ENCODE assay signal across 12 cellular contexts in the genomic region with DNA sequence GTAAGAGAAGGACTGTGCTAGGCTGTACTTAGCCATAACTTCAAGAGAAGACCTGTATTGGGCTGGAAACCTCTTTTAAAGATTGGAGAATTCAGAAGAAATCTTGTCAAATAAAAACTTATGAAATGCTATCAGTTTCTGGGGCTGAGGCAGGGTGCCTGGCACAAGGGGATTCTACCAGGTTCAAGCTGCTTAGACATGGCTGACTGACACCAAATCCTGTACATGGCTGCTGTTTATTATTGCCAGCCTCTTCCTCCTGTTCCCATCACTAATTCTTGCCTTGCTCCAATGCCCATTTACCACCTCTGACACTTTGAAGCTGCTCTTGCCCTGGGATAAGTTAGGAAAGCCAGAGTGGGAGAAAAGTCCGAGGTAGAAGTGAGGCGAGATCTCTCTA.
DNase-seq lines count a peak whose midpoint lies in the region; ATAC-seq and TF ChIP-seq lines count a peak whose summit lies in the region.
"Had no signal": no experiment of that assay in that cellular context is flagged by ENCODE, and none has a peak within 500 bp of the region (broad histone marks: within the 10 kb centered on the region; RNA-seq: fewer than 3 reads in every experiment).

No MANE protein-coding gene starts in this region.

- TF ChIP-seq POLR2A in body of pancreas (IDR thresholded peaks at IDR 0.05), result no peak
- no peak for TF ChIP-seq POLR2A in spleen (IDR thresholded peaks at IDR 0.05)

- H3K4me3 Mint-ChIP-seq in T-helper 2 cell treated with Interferon-gamma antibody and Interleukin-4, amounts not matched to agents 5 μg/mL and 100 μg/mL, for 36 hours, result peak overlapping the region; percentile 80
- H3K4me3 Mint-ChIP-seq in endodermal cell, result no peak overlapping the region

- H3K27ac ChIP-seq in body of pancreas (peak overlapping the region; percentile 50 to 74 (median 66)), spleen (peak overlapping the region; percentile 16 to 76 (median 69)), endodermal cell (ENCODE audit: low read depth, low read length) (no peak overlapping the region), left lung (peak overlapping the region in 1 of 2 donors; percentile 45)
- H3K27ac ChIP-seq: prostate gland had no signal

- H3K27me3 ChIP-seq in Loucy (ENCODE audit: insufficient read depth, low read length, poor library complexity, severe bottlenecking) (no peaks in the 10 kb centered on the region), body of pancreas (no peaks in the 10 kb centered on the region), spleen (replicated peaks in 1 of 7) (no peaks in the 10 kb centered on the region), endodermal cell (ENCODE audit: control insufficient read depth, insufficient read depth, low read length, poor library complexity, severe bottlenecking) (no peaks in the 10 kb centered on the region), left lung (no peaks in the 10 kb centered on the region)
- H3K27me3 ChIP-seq: upper lobe of left lung had no signal

- no peak overlapping the region for H2AFZ ChIP-seq in Loucy (ENCODE audit: low read length)

- intact Hi-C loops in body of pancreas (cut with DNase I), result no loop called here
- intact Hi-C loops in spleen (cut with DNase I; ENCODE audit: low total_unique reads), result no loop called here
- intact Hi-C loops in left lung (cut with DNase I), result no loop called here

- no peaks in the 10 kb centered on the region for H4K20me1 ChIP-seq in Loucy (ENCODE audit: insufficient read depth, low read length, poor library complexity, severe bottlenecking)

- 0 out of 2 replicates have a peak, but pooled peaks cover 3% of the 10 kb centered on the region for H3K9me3 ChIP-seq in Loucy (ENCODE audit: insufficient read depth, low read depth, low read length)
- H3K9me3 ChIP-seq in body of pancreas, result no peaks in the 10 kb centered on the region
- H3K9me3 ChIP-seq in spleen, result no peaks in the 10 kb centered on the region
- peaks cover 9% of the 10 kb centered on the region for H3K9me3 ChIP-seq in endodermal cell (ENCODE audit: control insufficient read depth, low read length)
- H3K9me3 ChIP-seq in left lung, result no peaks in the 10 kb centered on the region
- H3K9me3 ChIP-seq: prostate gland, upper lobe of left lung had no signal

- peaks cover 9% of the 10 kb centered on the region for H3K9me3 Mint-ChIP-seq in T-helper 2 cell treated with Interferon-gamma antibody and Interleukin-4, amounts not matched to agents 5 μg/mL and 100 μg/mL, for 36 hours
- H3K9me3 Mint-ChIP-seq in endodermal cell, result peaks cover 13% of the 10 kb centered on the region

- H3K9ac ChIP-seq in Loucy (ENCODE audit: low read depth, low read length, poor library complexity, severe bottlenecking) (peak overlapping the region; percentile 68), endodermal cell (ENCODE audit: extremely low read depth, low read length, poor library complexity, severe bottlenecking) (no peak overlapping the region)

- peak overlapping the region; percentile 38 for H3K27ac Mint-ChIP-seq in T-helper 2 cell treated with Interferon-gamma antibody and Interleukin-4, amounts not matched to agents 5 μg/mL and 100 μg/mL, for 36 hours
- H3K27ac Mint-ChIP-seq in endodermal cell, result no peak overlapping the region

- H3K4me3 ChIP-seq in Loucy (ENCODE audit: low read length, poor library complexity, severe bottlenecking) (peak overlapping the region; percentile 47), body of pancreas (no peak overlapping the region), spleen (peak overlapping the region in 2 of 8 donors; percentile 9 to 36), endodermal cell (ENCODE audit: low read length) (no peak overlapping the region), left lung (no peak overlapping the region)
- H3K4me3 ChIP-seq: prostate gland, upper lobe of left lung had no signal

- TF ChIP-seq CTCF in Loucy (conservative IDR thresholded peaks at IDR 0.05; ENCODE audit: low read length) (no peak), body of pancreas (IDR thresholded peaks at IDR 0.05) (no peak), spleen (IDR thresholded peaks at IDR 0.05 in 8 of 11, conservative IDR thresholded peaks at IDR 0.05 in 3 of 11) (no peak), endodermal cell (conservative IDR thresholded peaks at IDR 0.05) (no peak), left lung (IDR thresholded peaks at IDR 0.05) (no peak)

- peak overlapping the region; percentile 81 for H3K4me2 ChIP-seq in Loucy (ENCODE audit: low read depth, low read length, poor library complexity, severe bottlenecking)

- H3K79me2 ChIP-seq in Loucy (ENCODE audit: insufficient read depth, low read length), result peaks cover 92% of the 10 kb centered on the region

- no peak for DNase-seq in T-helper 2 cell treated with Interferon-gamma antibody and Interleukin-4, amounts not matched to agents 5 μg/mL and 100 μg/mL, for 36 hours (ENCODE audit: low spot score)
- DNase-seq in T-helper 2 cell, result no peak
- DNase-seq in body of pancreas, result no peak
- DNase-seq in spleen, result no peak
- no peak for DNase-seq in endodermal cell
- DNase-seq in left lung, result no peak
- DNase-seq: left colon, NCI-H524, upper lobe of left lung had no signal

- H3K36me3 ChIP-seq in Loucy (ENCODE audit: insufficient read depth, low read length), result no peaks in the 10 kb centered on the region
- no peaks in the 10 kb centered on the region for H3K36me3 ChIP-seq in body of pancreas (replicated peaks in 1 of 2; ENCODE audit: insufficient read depth in 1 of 2, low read depth in 2 of 2)
- H3K36me3 ChIP-seq in spleen, result no peaks in the 10 kb centered on the region
- H3K36me3 ChIP-seq in endodermal cell (ENCODE audit: control insufficient read depth, insufficient read depth, low read length), result peaks cover 13% of the 10 kb centered on the region
- H3K36me3 ChIP-seq in left lung, result no peaks in the 10 kb centered on the region
- H3K36me3 ChIP-seq: prostate gland, upper lobe of left lung had no signal

- no peaks in the 10 kb centered on the region for H3F3A ChIP-seq in Loucy (ENCODE audit: low read depth)

- WGBS in body of pancreas, 2 donors, result 15 to 29% methylated on average over 2 of the region's 2 CpGs
- 69 to 87% (median 75%) methylated on average over 2 of the region's 2 CpGs for WGBS in spleen, 5 donors
- 87% methylated on average over 2 of the region's 2 CpGs; no CpG with 5 or more reads in 1 of the 2 experiments for WGBS in endodermal cell (ENCODE audit: insufficient coverage in 1 of 2, insufficient read length in 1 of 2), 2 experiments

- no peaks in the 10 kb centered on the region for H3K9me2 ChIP-seq in Loucy (replicated peaks; ENCODE audit: low read depth, low read length)

- ATAC-seq in body of pancreas (peak; percentile 21), left lung (no peak), GM21423 (IDR thresholded peaks at IDR 0.05; ENCODE audit: unreplicated experiment) (no peak)
- ATAC-seq: left colon had no signal

- H3K4me1 Mint-ChIP-seq in T-helper 2 cell treated with Interferon-gamma antibody and Interleukin-4, amounts not matched to agents 5 μg/mL and 100 μg/mL, for 36 hours (ENCODE audit: low read depth), result peaks cover 83% of the 10 kb centered on the region
- H3K4me1 Mint-ChIP-seq in endodermal cell, result peaks cover 67% of the 10 kb centered on the region

- peaks cover 47% of the 10 kb centered on the region for H3K36me3 Mint-ChIP-seq in T-helper 2 cell treated with Interferon-gamma antibody and Interleukin-4, amounts not matched to agents 5 μg/mL and 100 μg/mL, for 36 hours (ENCODE audit: low read depth)
- H3K36me3 Mint-ChIP-seq in endodermal cell (ENCODE audit: low read depth), result peaks cover 11% of the 10 kb centered on the region

- no peaks in the 10 kb centered on the region for H3K27me3 Mint-ChIP-seq in T-helper 2 cell treated with Interferon-gamma antibody and Interleukin-4, amounts not matched to agents 5 μg/mL and 100 μg/mL, for 36 hours (ENCODE audit: low read depth)
- no peaks in the 10 kb centered on the region for H3K27me3 Mint-ChIP-seq in endodermal cell (ENCODE audit: insufficient read depth)

- H3K4me1 ChIP-seq in Loucy (ENCODE audit: insufficient read depth, low read length, poor library complexity, severe bottlenecking) (peaks cover 70% of the 10 kb centered on the region), body of pancreas (peaks cover 63% of the 10 kb centered on the region), spleen (peaks cover 52 to 91% (median 83%) of the 10 kb centered on the region in 6 donors), endodermal cell (ENCODE audit: control insufficient read depth, insufficient read depth, low read length) (peaks cover 37% of the 10 kb centered on the region), left lung (peaks cover 13 to 86% of the 10 kb centered on the region in 2 donors)
- H3K4me1 ChIP-seq: prostate gland had no signal
